21 cellular contexts compared by ENCODE assay signal in genomic region chr7:40544932-40545331, GRCh38.
DNase-seq lines count a peak whose midpoint lies in the region; TF ChIP-seq lines count a peak whose summit lies in the region.
"Had no signal": no experiment of that assay in that cellular context is flagged by ENCODE, and none has a peak within 500 bp of the region (broad histone marks: within the 10 kb centered on the region; RNA-seq: fewer than 3 reads in every experiment).

No MANE protein-coding gene starts in this region.

- H3K9ac ChIP-seq in adipocyte (ENCODE audit: low read length): peak overlapping the region; percentile 34
- H3K9ac ChIP-seq in smooth muscle cell (ENCODE audit: low read depth): no peak overlapping the region

- no peak overlapping the region for H3K4me3 ChIP-seq in HFF-Myc (replicated peaks; ENCODE audit: low read depth, low read length)
- peak overlapping the region; percentile 62 for H3K4me3 ChIP-seq in adipocyte (ENCODE audit: low read length)
- no peak overlapping the region for H3K4me3 ChIP-seq in fibroblast of the aortic adventitia (ENCODE audit: low read depth, low read length)
- no peak overlapping the region for H3K4me3 ChIP-seq in smooth muscle cell
- H3K4me3 ChIP-seq: testis had no signal

- H3K27me3 ChIP-seq in adipocyte (replicated peaks; ENCODE audit: control insufficient read depth, insufficient read depth, low read length) (no peaks in the 10 kb centered on the region), smooth muscle cell (ENCODE audit: low read depth) (no peaks in the 10 kb centered on the region)
- H3K27me3 ChIP-seq: testis had no signal

- no peak overlapping the region for H2AFZ ChIP-seq in smooth muscle cell (ENCODE audit: low read depth)

- peaks cover 9% of the 10 kb centered on the region for H3F3A ChIP-seq in smooth muscle cell (ENCODE audit: low read depth)

- H3K4me1 ChIP-seq in adipocyte (ENCODE audit: control insufficient read depth, insufficient read depth, low read length) (peaks cover 38% of the 10 kb centered on the region), smooth muscle cell (ENCODE audit: low read depth) (no peaks in the 10 kb centered on the region)
- H3K4me1 ChIP-seq: testis had no signal

- peak; percentile 89 for DNase-seq in HFF-Myc (ENCODE audit: extremely low read depth, low read depth)
- no peak for DNase-seq in adipocyte (ENCODE audit: low read depth)
- DNase-seq in fibroblast of the aortic adventitia (ENCODE audit: low read depth): peak; percentile 67
- DNase-seq in smooth muscle cell (lab: John Stamatoyannopoulos, UW; ENCODE audit: unreplicated experiment): no peak
- no peak for DNase-seq in Kasumi-1 (lab: John Stamatoyannopoulos, UW)
- no peak for DNase-seq in EL
- no peak for DNase-seq in NCI-H345 (lab: John Stamatoyannopoulos, UW)
- DNase-seq: activated naive CD4-positive, alpha-beta T cell treated with anti-CD3 and anti-CD28 coated beads, Interleukin-2, amount 50 U/mL, for 16 hours; CD4-positive, CD25-positive, alpha-beta regulatory T cell; cerebellar nuclear complex; effector CD4-positive, alpha-beta T cell; naive thymus-derived CD4-positive, alpha-beta T cell; NCI-H1105 treated with DMSO at 0.1 percent for 48 hours; NCI-H2029; NCI-H2227 treated with DMSO at 0.1 percent for 48 hours; NCI-H748 treated with DMSO at 0.1 percent for 48 hours; stimulated activated CD4-positive, alpha-beta T cell treated with anti-CD3 and anti-CD28 coated beads, Interleukin-12 subunit alpha, Interleukin-12 subunit beta, amount 100 ng/mL, for 4 hours; stimulated activated naive CD4-positive, alpha-beta T cell treated with Interleukin-2 at 50 U/mL for 16 hours; T-helper 9 cell; testis had no signal

- WGBS in smooth muscle cell (ENCODE audit: low lambda C conversion rate): 44% methylated on average over 1 of the region's 1 CpG

- H3K9me3 ChIP-seq in adipocyte (ENCODE audit: control insufficient read depth, low read length) (no peaks in the 10 kb centered on the region), smooth muscle cell (replicated peaks; ENCODE audit: low read depth) (no peaks in the 10 kb centered on the region)
- H3K9me3 ChIP-seq: testis had no signal

- TF ChIP-seq CTCF in HFF-Myc (IDR thresholded peaks at IDR 0.05; ENCODE audit: low read depth, low read length, missing control alignments) (no peak), fibroblast of the aortic adventitia (IDR thresholded peaks at IDR 0.05; ENCODE audit: insufficient read depth, low read length) (no peak), smooth muscle cell (IDR thresholded peaks at IDR 0.05; ENCODE audit: borderline replicate concordance, insufficient read depth, poor library complexity, severe bottlenecking) (no peak)

- peak overlapping the region; percentile 51 for H3K4me2 ChIP-seq in smooth muscle cell

- no peaks in the 10 kb centered on the region for H3K79me2 ChIP-seq in smooth muscle cell (ENCODE audit: low read depth)

- H3K36me3 ChIP-seq in adipocyte (ENCODE audit: control insufficient read depth, insufficient read depth, low read length, severe bottlenecking): no peaks in the 10 kb centered on the region
- H3K36me3 ChIP-seq in smooth muscle cell (ENCODE audit: low read depth): no peaks in the 10 kb centered on the region

- peak overlapping the region; percentile 47 for H3K27ac ChIP-seq in smooth muscle cell (ENCODE audit: low read depth)
- H3K27ac ChIP-seq: RWPE1, testis had no signal

- H4K20me1 ChIP-seq in smooth muscle cell (ENCODE audit: low read depth): no peaks in the 10 kb centered on the region

Comparison
In these comparisons a context has a peak if more than half of its experiments do, and no peak if none do; other contexts are left out.
1. DNase-seq: peak in HFF-Myc (single experiment) and fibroblast of the aortic adventitia (single experiment); none in adipocyte (single experiment), smooth muscle cell (single experiment), Kasumi-1 (0 of 2), EL (single experiment) and NCI-H345 (single experiment).